ENCODE assay signal across 22 cellular contexts in genomic region chr2:96882906-96883305, GRCh38. TPM values are rescaled to one million over a fixed set of nuclear protein-coding genes. Genes with fewer than 3 reads are reported as not detected.
DNase-seq lines count a peak whose midpoint lies in the region; ATAC-seq, FAIRE-seq and TF ChIP-seq lines count a peak whose summit lies in the region.
"Had no signal": no experiment of that assay in that cellular context is flagged by ENCODE, and none has a peak within 500 bp of the region (broad histone marks: within the 10 kb centered on the region; RNA-seq: fewer than 3 reads in every experiment).

No MANE protein-coding gene starts in this region.

- H3K4ac ChIP-seq in H1 (replicated peaks; ENCODE audit: insufficient read length, low read depth, low read length) (no peak overlapping the region), trophoblast cell (ENCODE audit: low read depth, low read length) (peak overlapping the region; percentile 41)

- no peak overlapping the region for H4K8ac ChIP-seq in H1 (ENCODE audit: extremely low read depth, insufficient read depth, low read length)
- H4K8ac ChIP-seq in trophoblast cell (ENCODE audit: low read depth, low read length), result peak overlapping the region; percentile 83

- POLR2A ChIA-PET in H1 (lab: Charles Lee; ENCODE audit: partially characterized antibody), result interaction anchor here (0.9 to 4.9 kb wide), 6 partner anchors 8 to 66 kb away, joined by 3 to 25 read pairs (median 6); partner anchors contain the start of gene ANKRD39

- H3K18ac ChIP-seq in H1 (ENCODE audit: extremely low read depth, low read length), result peak overlapping the region; percentile 99
- H3K18ac ChIP-seq in trophoblast cell (ENCODE audit: low read length), result peak overlapping the region; percentile 58

- H2BK20ac ChIP-seq in H1 (ENCODE audit: low read length), result peak overlapping the region; percentile 99

- peak overlapping the region; percentile 99 for H4K91ac ChIP-seq in H1 (replicated peaks; ENCODE audit: insufficient read length, low read length)
- H4K91ac ChIP-seq in trophoblast cell (ENCODE audit: low read depth, low read length), result peak overlapping the region; percentile 95

- peak overlapping the region; percentile 66; the same call in 1 of the 2 replicates for H2BK15ac ChIP-seq in H1 (ENCODE audit: low read length)

- H2AK5ac ChIP-seq in H1 (ENCODE audit: low read depth, low read length), result peak overlapping the region; percentile 95; the same call in 1 of the 2 replicates
- peak overlapping the region; percentile 37 for H2AK5ac ChIP-seq in trophoblast cell (ENCODE audit: low read length)

- no peak overlapping the region for H3K56ac ChIP-seq in H1 (replicated peaks; ENCODE audit: insufficient read length, low read depth, low read length)

- TF ChIP-seq POLR2A in H1 (IDR thresholded peaks at IDR 0.05; ENCODE audit: control extremely low read depth in 1 of 2, low read depth in 2 of 2, low read length in 2 of 2) (no peak), gastroesophageal sphincter (IDR thresholded peaks at IDR 0.05) (no peak)

- no peaks in the 10 kb centered on the region for H4K20me1 ChIP-seq in H1 (replicated peaks in 1 of 2; ENCODE audit: control insufficient read depth in 1 of 2, insufficient read depth in 2 of 2, low read length in 2 of 2)

- no peaks in the 10 kb centered on the region for H3K79me1 ChIP-seq in H1 (ENCODE audit: low read depth, low read length)
- H3K79me1 ChIP-seq in trophoblast cell (ENCODE audit: low read length), result peaks cover 79% of the 10 kb centered on the region

- H3K36me3 ChIP-seq in NT2/D1 (ENCODE audit: insufficient read depth, insufficient read length, low read length) (no peaks in the 10 kb centered on the region), H1 (ENCODE audit: control insufficient read depth in 2 of 4, insufficient read depth in 4 of 4, low read length in 3 of 4) (no peaks in the 10 kb centered on the region), trophoblast cell (ENCODE audit: control insufficient read depth in 1 of 2, insufficient read depth in 2 of 2, low read length in 2 of 2) (no peaks in the 10 kb centered on the region), gastroesophageal sphincter (no peaks in the 10 kb centered on the region)
- H3K36me3 ChIP-seq: SJSA1 had no signal

- H3K79me2 ChIP-seq in H1 (ENCODE audit: control insufficient read depth in 1 of 2, insufficient read depth in 2 of 2, low read length in 2 of 2), result no peaks in the 10 kb centered on the region
- peaks cover 35% of the 10 kb centered on the region for H3K79me2 ChIP-seq in trophoblast cell (ENCODE audit: control insufficient read depth, insufficient read depth, low read length, poor library complexity)

- H3K9ac ChIP-seq in NT2/D1 (ENCODE audit: insufficient read length, low read depth) (peak overlapping the region; percentile 79), H1 (replicated peaks in 1 of 4; ENCODE audit: extremely low read depth in 1 of 4, low read depth in 3 of 4, low read length in 3 of 4) (no peak overlapping the region), trophoblast cell (ENCODE audit: low read length) (no peak overlapping the region)

- no peak for TF ChIP-seq RAD21 in H1 (IDR thresholded peaks at IDR 0.05 in 1 of 2, conservative IDR thresholded peaks at IDR 0.05 in 1 of 2; ENCODE audit: low read depth in 2 of 2, low read length in 2 of 2)

- no peaks in the 10 kb centered on the region for H3K9me3 ChIP-seq in NT2/D1 (ENCODE audit: insufficient read depth, low read length)
- no peaks in the 10 kb centered on the region for H3K9me3 ChIP-seq in H1 (ENCODE audit: insufficient read depth in 2 of 2, low read depth in 1 of 2, low read length in 1 of 2)
- peaks cover 4% of the 10 kb centered on the region for H3K9me3 ChIP-seq in trophoblast cell (ENCODE audit: insufficient read depth, low read depth, low read length)
- H3K9me3 ChIP-seq in gastroesophageal sphincter, result no peaks in the 10 kb centered on the region
- H3K9me3 ChIP-seq: SJSA1 had no signal

- H2BK120ac ChIP-seq in H1 (replicated peaks; ENCODE audit: low read depth, low read length) (no peak overlapping the region), trophoblast cell (ENCODE audit: insufficient read depth, low read length, poor library complexity) (peak overlapping the region; percentile 97)

- H2BK5ac ChIP-seq in H1 (ENCODE audit: low read depth, low read length), result peak overlapping the region; percentile 95; the same call in 1 of the 2 replicates
- peak overlapping the region; percentile 73 for H2BK5ac ChIP-seq in trophoblast cell (ENCODE audit: low read depth, low read length, poor library complexity)

- no peak overlapping the region for H3K4me2 ChIP-seq in H1 (ENCODE audit: insufficient read depth in 1 of 2, low read depth in 2 of 2, low read length in 2 of 2)
- no peak overlapping the region for H3K4me2 ChIP-seq in trophoblast cell (ENCODE audit: low read length)

- no peak overlapping the region for H3K27ac ChIP-seq in H1 (ENCODE audit: low read depth, low read length)
- H3K27ac ChIP-seq in trophoblast cell (ENCODE audit: low read depth, low read length), result peak overlapping the region; percentile 89
- no peak overlapping the region for H3K27ac ChIP-seq in gastroesophageal sphincter
- H3K27ac ChIP-seq: SJSA1 had no signal

- 92% methylated on average over 8 of the region's 8 CpGs; no CpG with 5 or more reads in 1 of the 2 experiments for WGBS in H1 (ENCODE audit: extremely low coverage in 1 of 2, insufficient coverage in 1 of 2, insufficient read length in 1 of 2, insufficient replicate concordance in 2 of 2, low coverage in 1 of 2, low lambda C conversion rate in 2 of 2, missing lambda C conversion rate in 1 of 2), 2 experiments
- WGBS in trophoblast cell (ENCODE audit: extremely low coverage, insufficient coverage, insufficient read length), result no CpG with 5 or more reads among the region's 8 CpGs
- no CpG with 5 or more reads among the region's 8 CpGs for WGBS in gastroesophageal sphincter (ENCODE audit: low coverage in 1 of 2), 2 donors

- peaks cover 10% of the 10 kb centered on the region for H3K27me3 ChIP-seq in NT2/D1 (ENCODE audit: insufficient read depth, insufficient read length)
- H3K27me3 ChIP-seq in H1 (replicated peaks in 1 of 4; ENCODE audit: control insufficient read depth in 3 of 4, extremely low read depth in 1 of 4, insufficient read depth in 3 of 4, low read length in 3 of 4), result peaks cover 0 to 2% (median under 1%) of the 10 kb centered on the region in 4 experiments; a peak in 2 of 7 replicates
- no peaks in the 10 kb centered on the region for H3K27me3 ChIP-seq in trophoblast cell (ENCODE audit: insufficient read depth, low read length)
- H3K27me3 ChIP-seq in gastroesophageal sphincter, result no peaks in the 10 kb centered on the region
- H3K27me3 ChIP-seq: SJSA1 had no signal

- H3K14ac ChIP-seq in H1 (ENCODE audit: insufficient read length) (no peak overlapping the region), trophoblast cell (ENCODE audit: low read length) (peak overlapping the region; percentile 60)

- ATAC-seq in HG03469 (IDR thresholded peaks at IDR 0.05; ENCODE audit: unreplicated experiment) (no peak), gastroesophageal sphincter (no peak)
- ATAC-seq: HCT116, HepG2, Panc1 had no signal

- DNase-seq in NT2/D1 (ENCODE audit: low read depth, low spot score) (no peak), H1 (ENCODE audit: low read depth in 1 of 2, low spot score in 2 of 2) (no peak), trophoblast cell (peak in 1 of 2 donors; percentile 58), HuH-7 (ENCODE audit: low spot score) (no peak), NCI-H1048 (lab: John Stamatoyannopoulos, UW) (no peak)
- DNase-seq: CD4-positive, alpha-beta memory T cell; DMS153; GOT3; KG1; NCI-H1105; NCI-H146; NCI-H2029; NCI-H2227 treated with DMSO at 0.1 percent for 48 hours; NCI-H748 treated with DMSO at 0.1 percent for 48 hours had no signal

- CTCF ChIA-PET in H1 (lab: Charles Lee; ENCODE audit: partially characterized antibody), result interaction anchor here (0.7 to 4.1 kb wide), 11 partner anchors 9 to 78 kb away, joined by 3 to 27 read pairs (median 4); partner anchors contain the start of genes ANKRD39 and SEMA4C

- H2BK12ac ChIP-seq in H1 (ENCODE audit: low read depth, low read length) (peak overlapping the region; percentile 100), trophoblast cell (ENCODE audit: low read length) (peak overlapping the region; percentile 74)

- H3K4me1 ChIP-seq in NT2/D1 (ENCODE audit: insufficient read depth, insufficient read length) (peaks cover 74% of the 10 kb centered on the region), H1 (replicated peaks in 1 of 4; ENCODE audit: control insufficient read depth in 3 of 4, insufficient read depth in 4 of 4, low read length in 3 of 4) (peaks cover 3 to 26% (median 13%) of the 10 kb centered on the region in 4 experiments), trophoblast cell (ENCODE audit: control insufficient read depth in 1 of 2, insufficient read depth in 2 of 2, low read length in 2 of 2) (peaks cover 75 to 78% of the 10 kb centered on the region in 2 experiments), gastroesophageal sphincter (peaks cover 0 to 32% (median 14%) of the 10 kb centered on the region in 3 donors)
- H3K4me1 ChIP-seq: SJSA1 had no signal

- H3K23ac ChIP-seq in H1 (ENCODE audit: insufficient read length) (no peak overlapping the region), trophoblast cell (ENCODE audit: low read length) (no peak overlapping the region)

- no peak for TF ChIP-seq CTCF in H1 (IDR thresholded peaks at IDR 0.05; ENCODE audit: control extremely low read depth in 1 of 3, insufficient read depth in 1 of 3, low read depth in 1 of 3, low read length in 3 of 3)
- TF ChIP-seq CTCF in gastroesophageal sphincter (IDR thresholded peaks at IDR 0.05), result no peak

- no peak overlapping the region for H3K4me3 ChIP-seq in NT2/D1 (ENCODE audit: insufficient read length, low read depth)
- no peak overlapping the region for H3K4me3 ChIP-seq in H1 (ENCODE audit: extremely low read depth in 1 of 4, insufficient read depth in 2 of 4, low read depth in 3 of 4, low read length in 4 of 4)
- no peak overlapping the region for H3K4me3 ChIP-seq in trophoblast cell (ENCODE audit: low read depth, low read length)
- no peak overlapping the region for H3K4me3 ChIP-seq in gastroesophageal sphincter
- H3K4me3 ChIP-seq: SJSA1 had no signal

- no peak for TF ChIP-seq EP300 in H1 (IDR thresholded peaks at IDR 0.05; ENCODE audit: borderline replicate concordance in 1 of 2, low read depth in 2 of 2, low read length in 2 of 2)
- no peak for TF ChIP-seq EP300 in gastroesophageal sphincter (IDR thresholded peaks at IDR 0.05)

- H3K23me2 ChIP-seq in H1 (ENCODE audit: low read depth, low read length), result peaks cover 2% of the 10 kb centered on the region; the same call in 1 of the 2 replicates

- no peak overlapping the region for H4K5ac ChIP-seq in H1 (ENCODE audit: insufficient read length, low read depth, low read length)

- FAIRE-seq in H1 (lab: Jason Lieb, UNC), result no peak
- FAIRE-seq: G401.6, GM12892, HepG2 had no signal

- peak overlapping the region; percentile 32 for H4K12ac ChIP-seq in trophoblast cell (ENCODE audit: low read depth, low read length)

- H2AFZ ChIP-seq in H1 (ENCODE audit: low read length), result no peak overlapping the region
- H2AFZ ChIP-seq in trophoblast cell (ENCODE audit: insufficient read depth, low read length, poor library complexity), result peak overlapping the region; percentile 32

RNA-seq across cellular contexts. Expression of gene SEMA4C, which starts 13.0 kb away (rescaled TPM):
- total RNA-seq in H1 (2021; fragmentation: NEBNext Ultra II Directional; extraction: Animal tissue kit (Norgen Biotek cat#: 25700)), result 67.3 and 74.3 TPM in 2 replicates
- polyA plus RNA-seq in H1 (2011; rRNA removed), result 47.5 and 71.4 TPM in 2 replicates
- polyA plus RNA-seq in H1 (2011; cell fraction: cytosol; rRNA removed), result 58.9 TPM
- polyA plus RNA-seq in H1 (2011; cell fraction: nucleus; rRNA removed), result 141 TPM
- 45.7 to 74.3 TPM (median 68.2 TPM) in 4 replicates for polyA plus RNA-seq in H1 (2012, experiment 1 of 2)
- polyA plus RNA-seq in H1 (2012, experiment 2 of 2), result 49.5 TPM
- polyA plus RNA-seq in H1 (2013, experiment 1 of 2), result 61.0 TPM
- 59.0 TPM for polyA plus RNA-seq in H1 (2013, experiment 2 of 2)
- polyA minus RNA-seq in H1 (2011; rRNA and poly(A)+ RNA removed), result 86.3 and 87.9 TPM in 2 replicates
- polyA minus RNA-seq in H1 (2011; cell fraction: cytosol; rRNA and poly(A)+ RNA removed), result 47.3 TPM
- 43.7 TPM for polyA minus RNA-seq in H1 (2011; cell fraction: nucleus; rRNA and poly(A)+ RNA removed)
- 157 and 161 TPM in 2 replicates for polyA plus RNA-seq in trophoblast cell (2013)
- 10 to 100 TPM; 58.7 to 66.6 (median 62.8) TPM for total RNA-seq in gastroesophageal sphincter

RNA-seq across cellular contexts. Expression of gene ANKRD39, which starts 25.1 kb away (rescaled TPM):
- 18.5 and 19.7 TPM in 2 replicates for total RNA-seq in H1 (2021; fragmentation: NEBNext Ultra II Directional; extraction: Animal tissue kit (Norgen Biotek cat#: 25700))
- 21.3 and 22.9 TPM in 2 replicates for polyA plus RNA-seq in H1 (2011; rRNA removed)
- 18.1 TPM for polyA plus RNA-seq in H1 (2011; cell fraction: cytosol; rRNA removed)
- 36.1 TPM for polyA plus RNA-seq in H1 (2011; cell fraction: nucleus; rRNA removed)
- polyA plus RNA-seq in H1 (2012, experiment 1 of 2), result 15.8 to 18.8 TPM (median 16.9 TPM) in 4 replicates
- 21.7 TPM for polyA plus RNA-seq in H1 (2012, experiment 2 of 2)
- polyA plus RNA-seq in H1 (2013, experiment 1 of 2), result 18.2 TPM
- 18.1 TPM for polyA plus RNA-seq in H1 (2013, experiment 2 of 2)
- polyA minus RNA-seq in H1 (2011; rRNA and poly(A)+ RNA removed), result 6.8 and 7.2 TPM in 2 replicates
- polyA minus RNA-seq in H1 (2011; cell fraction: cytosol; rRNA and poly(A)+ RNA removed), result 5.2 TPM
- 10.3 TPM for polyA minus RNA-seq in H1 (2011; cell fraction: nucleus; rRNA and poly(A)+ RNA removed)
- polyA plus RNA-seq in trophoblast cell (2013), result 32.8 and 33.4 TPM in 2 replicates
- total RNA-seq in gastroesophageal sphincter, result 10 to 100 TPM; 13.3 to 20.4 (median 17.1) TPM

RNA-seq across cellular contexts. Expression of gene ANKRD23, which starts 39.1 kb away (rescaled TPM):
- 2.9 and 3.5 TPM in 2 replicates for total RNA-seq in H1 (2021; fragmentation: NEBNext Ultra II Directional; extraction: Animal tissue kit (Norgen Biotek cat#: 25700))
- 3.4 and 4.8 TPM in 2 replicates for polyA plus RNA-seq in H1 (2011; rRNA removed)
- 3.9 TPM for polyA plus RNA-seq in H1 (2011; cell fraction: cytosol; rRNA removed)
- polyA plus RNA-seq in H1 (2011; cell fraction: nucleus; rRNA removed), result 29.4 TPM
- 2.3 to 5.8 TPM (median 3.8 TPM) in 4 replicates for polyA plus RNA-seq in H1 (2012, experiment 1 of 2)
- 2.0 TPM for polyA plus RNA-seq in H1 (2012, experiment 2 of 2)
- polyA plus RNA-seq in H1 (2013, experiment 1 of 2), result 2.5 TPM
- polyA plus RNA-seq in H1 (2013, experiment 2 of 2), result 2.4 TPM
- polyA minus RNA-seq in H1 (2011; rRNA and poly(A)+ RNA removed), result 2.6 and 3.1 TPM in 2 replicates
- 2.9 TPM for polyA minus RNA-seq in H1 (2011; cell fraction: cytosol; rRNA and poly(A)+ RNA removed)
- 3.9 TPM for polyA minus RNA-seq in H1 (2011; cell fraction: nucleus; rRNA and poly(A)+ RNA removed)
- polyA plus RNA-seq in trophoblast cell (2013), result 4.5 and 4.7 TPM in 2 replicates
- total RNA-seq in gastroesophageal sphincter, result 1 to 10 TPM; 1.2 to 4.9 (median 3.1) TPM
